Comparison of ENCODE assay signal across 10 cellular contexts in genomic region chr5:73694089-73694488, GRCh38.
DNase-seq lines count a peak whose midpoint lies in the region; ATAC-seq and TF ChIP-seq lines count a peak whose summit lies in the region.
"Had no signal": no experiment of that assay in that cellular context is flagged by ENCODE, and none has a peak within 500 bp of the region (broad histone marks: within the 10 kb centered on the region; RNA-seq: fewer than 3 reads in every experiment).

No MANE protein-coding gene starts in this region.

- ATAC-seq in HG02840 (IDR thresholded peaks at IDR 0.05; ENCODE audit: low FRiP score, unreplicated experiment): peak; percentile 50
- ATAC-seq in stimulated activated naive CD8-positive, alpha-beta T cell treated with anti-CD3 and anti-CD28 coated beads, Interleukin-15, Interleukin-2, amounts not matched to agents 100 U/mL and 50 U/mL, for 24 hours: peak; percentile 93
- ATAC-seq: naive thymus-derived CD8-positive, alpha-beta T cell had no signal

- WGBS in SK-N-SH (ENCODE audit: low lambda C conversion rate): 63% methylated on average over 2 of the region's 2 CpGs

- H3K36me3 ChIP-seq in SK-N-SH (replicated peaks in 1 of 2; ENCODE audit: control insufficient read depth in 1 of 2, insufficient read depth in 2 of 2, low read length in 1 of 2): no peaks in the 10 kb centered on the region

- no peak for TF ChIP-seq CTCF in SK-N-SH (IDR thresholded peaks at IDR 0.05)

- no peaks in the 10 kb centered on the region for H3K9me3 ChIP-seq in SK-N-SH

- peak; percentile 1 to 3 (median 2) for DNase-seq in stimulated activated CD4-positive, alpha-beta T cell treated with anti-CD3 and anti-CD28 coated beads, Interleukin-12 subunit alpha, Interleukin-12 subunit beta, amount 100 ng/mL, for 48 hours (ENCODE audit: low read depth in 2 of 3, low spot score in 1 of 3)
- DNase-seq in stimulated activated CD4-positive, alpha-beta T cell treated with anti-CD3 and anti-CD28 coated beads, Interleukin-4, amount 100 ng/mL, for 1 hour: no peak
- DNase-seq in SK-N-SH (no peak), NOMO-1 (lab: John Stamatoyannopoulos, UW; ENCODE audit: unreplicated experiment in 2 of 2) (no peak), COLO829 (ENCODE audit: low spot score) (no peak), nucleus accumbens (lab: John Stamatoyannopoulos, UW) (no peak)
- DNase-seq in stimulated activated naive CD8-positive, alpha-beta T cell treated with anti-CD3 and anti-CD28 coated beads, Interleukin-15, Interleukin-2, amounts not matched to agents 100 U/mL and 50 U/mL, for 24 hours: peak; percentile 7
- DNase-seq: NCI-H187 treated with DMSO at 0.1 percent for 48 hours had no signal

- H3K4me3 ChIP-seq in SK-N-SH (ENCODE audit: low read depth in 2 of 2, low read length in 1 of 2): no peak overlapping the region

- CTCF ChIA-PET in SK-N-SH (lab: Yijun Ruan, JAX): interaction anchor here (0.8 to 2.6 kb wide), 16 partner anchors 10 to 103 kb away, joined by 3 to 37 read pairs (median 5); no protein-coding TSS in a partner anchor

- H3K9me2 ChIP-seq in SK-N-SH: no peaks in the 10 kb centered on the region

- peak overlapping the region; percentile 60; the same call in 1 of the 2 replicates for H3K4me2 ChIP-seq in SK-N-SH

- H3K4me1 ChIP-seq in SK-N-SH (ENCODE audit: control insufficient read depth in 1 of 2, insufficient read depth in 2 of 2, low read depth in 1 of 2, low read length in 1 of 2): peaks cover 0 to 27% of the 10 kb centered on the region in 2 experiments; a peak in 2 of 4 replicates

- no peak overlapping the region for H3K9ac ChIP-seq in SK-N-SH

- no peaks in the 10 kb centered on the region for H4K20me1 ChIP-seq in SK-N-SH (ENCODE audit: insufficient read depth)

- H2AFZ ChIP-seq in SK-N-SH (ENCODE audit: low read depth): peak overlapping the region; percentile 32; the same call in 1 of the 2 replicates

- TF ChIP-seq RAD21 in SK-N-SH (IDR thresholded peaks at IDR 0.05; ENCODE audit: low read length): no peak

- H3K27ac ChIP-seq in SK-N-SH (ENCODE audit: low read depth in 2 of 2, low read length in 1 of 2): peak overlapping the region in 1 of 2 experiments; percentile 31; a peak in 2 of 4 replicates

- H3K79me2 ChIP-seq in SK-N-SH (ENCODE audit: insufficient read depth): peaks cover 4% of the 10 kb centered on the region; the same call in 1 of the 2 replicates

- H3K27me3 ChIP-seq in SK-N-SH (ENCODE audit: insufficient read depth): no peaks in the 10 kb centered on the region

- peaks cover 20% of the 10 kb centered on the region for H3F3A ChIP-seq in SK-N-SH (replicated peaks; ENCODE audit: insufficient read depth)

- POLR2A ChIA-PET in SK-N-SH (lab: Yijun Ruan, JAX): no interaction called here

- TF ChIP-seq EP300 in SK-N-SH (IDR thresholded peaks at IDR 0.05; ENCODE audit: borderline replicate concordance in 1 of 2, low read depth in 1 of 2, low read length in 1 of 2): no peak

TF ChIP-seq in SK-N-SH, 30 proteins besides CTCF, POLR2A, EP300 and RAD21:
- TF ChIP-seq CHD2 (IDR thresholded peaks at IDR 0.05; ENCODE audit: low read length, partially characterized antibody) (no peak), TCF12 (IDR thresholded peaks at IDR 0.05) (no peak), ELF1 (IDR thresholded peaks at IDR 0.05) (no peak), NFIC (IDR thresholded peaks at IDR 0.05; ENCODE audit: borderline replicate concordance) (no peak), FOSL2 (IDR thresholded peaks at IDR 0.05; ENCODE audit: borderline replicate concordance, low read depth) (no peak), IRF3 (IDR thresholded peaks at IDR 0.05; ENCODE audit: low read depth, low read length) (no peak), EZH2phosphoT487 (IDR thresholded peaks at IDR 0.05; ENCODE audit: borderline replicate concordance, low read depth) (no peak)

Comparison
In these comparisons a context has a peak if more than half of its experiments do, and no peak if none do; other contexts are left out.
1. DNase-seq: peak in stimulated activated CD4-positive, alpha-beta T cell treated with anti-CD3 and anti-CD28 coated beads, Interleukin-12 subunit alpha, Interleukin-12 subunit beta, amount 100 ng/mL, for 48 hours (3 of 3) and stimulated activated naive CD8-positive, alpha-beta T cell treated with anti-CD3 and anti-CD28 coated beads, Interleukin-15, Interleukin-2, amounts not matched to agents 100 U/mL and 50 U/mL, for 24 hours (single experiment); none in stimulated activated CD4-positive, alpha-beta T cell treated with anti-CD3 and anti-CD28 coated beads, Interleukin-4, amount 100 ng/mL, for 1 hour (single experiment), SK-N-SH (single experiment), NOMO-1 (0 of 2), COLO829 (single experiment) and nucleus accumbens (0 of 56).